In the genomic region with DNA sequence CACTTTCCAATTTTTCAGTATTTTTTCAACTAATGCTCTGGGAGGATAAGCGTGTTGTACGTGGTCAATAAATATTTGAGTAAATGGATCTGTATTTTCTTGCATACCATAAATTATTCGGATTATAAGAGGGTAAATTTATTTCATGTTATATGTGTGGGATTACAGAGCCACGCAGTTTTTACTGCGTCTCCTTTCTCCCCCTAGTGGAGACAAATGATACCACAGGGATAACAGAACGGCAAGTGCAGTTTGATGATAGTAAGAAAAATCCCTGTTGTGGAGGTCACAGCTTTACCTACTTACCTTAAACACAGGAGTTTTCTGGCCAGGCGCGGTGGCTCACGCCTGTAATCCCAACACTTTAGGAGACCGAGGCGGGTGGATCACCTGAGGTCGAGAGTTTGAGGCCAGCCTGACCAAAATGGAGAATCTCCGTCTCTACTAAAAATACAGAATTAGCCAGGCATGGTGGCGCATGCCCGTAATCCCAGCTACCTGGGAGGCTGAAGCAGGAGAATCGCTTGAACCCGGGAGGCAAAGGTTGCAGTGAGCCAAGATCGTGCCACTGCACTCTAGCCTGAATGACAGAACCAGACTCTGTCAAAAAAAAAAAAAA, we compare ENCODE assay signal across 8 cellular contexts. TPM values are rescaled to one million over a fixed set of nuclear protein-coding genes. Genes with fewer than 3 reads are reported as not detected.
DNase-seq lines count a peak whose midpoint lies in the region; ATAC-seq, FAIRE-seq and TF ChIP-seq lines count a peak whose summit lies in the region.

No MANE protein-coding gene starts in this region.

- no peak overlapping the region for H4K91ac ChIP-seq in H1 (replicated peaks; ENCODE audit: insufficient read length, low read length)

- peak; percentile 26 to 33; a peak in 2 of 4 replicates for TF ChIP-seq RAD21 in H1 (IDR thresholded peaks at IDR 0.05 in 1 of 2, conservative IDR thresholded peaks at IDR 0.05 in 1 of 2; ENCODE audit: low read depth in 2 of 2, low read length in 2 of 2)

- no peaks in the 10 kb centered on the region for H3K36me3 Mint-ChIP-seq in activated CD4-positive, alpha-beta T cell treated with anti-CD3 and anti-CD28 coated beads, Interleukin-2, amount 10 ng/mL, durations not matched to agents 7 days and 5 days (ENCODE audit: low read depth)
- peaks cover 1% of the 10 kb centered on the region for H3K36me3 Mint-ChIP-seq in progenitor cell of endocrine pancreas (ENCODE audit: insufficient read depth)

- no peak for FAIRE-seq in H1 (lab: Jason Lieb, UNC)

- no peak overlapping the region for H2BK20ac ChIP-seq in H1 (ENCODE audit: low read length)

- CTCF ChIA-PET in activated CD4-positive, alpha-beta T cell treated with anti-CD3 and anti-CD28 coated beads, Interleukin-2, amount 10 ng/mL, durations not matched to agents 7 days and 5 days (lab: Charles Lee): interaction anchor here (0.6 kb wide), 1 partner anchor 33 kb away, joined by 4 read pairs; no protein-coding TSS in a partner anchor
- CTCF ChIA-PET in H1 (lab: Charles Lee; ENCODE audit: partially characterized antibody): interaction anchor here (0.8 to 1.2 kb wide), 2 partner anchors 16 to 25 kb away, joined by 3 read pairs; no protein-coding TSS in a partner anchor

- H3K23ac ChIP-seq in H1 (ENCODE audit: insufficient read length): no peak overlapping the region

- H2BK12ac ChIP-seq in H1 (ENCODE audit: low read depth, low read length): no peak overlapping the region

- H3K4me2 ChIP-seq in H1 (ENCODE audit: insufficient read depth in 1 of 2, low read depth in 2 of 2, low read length in 2 of 2): no peak overlapping the region

- POLR2A ChIA-PET in activated CD4-positive, alpha-beta T cell treated with anti-CD3 and anti-CD28 coated beads, Interleukin-2, amount 10 ng/mL, durations not matched to agents 7 days and 5 days (lab: Charles Lee): no interaction called here
- POLR2A ChIA-PET in H1 (lab: Charles Lee; ENCODE audit: partially characterized antibody): no interaction called here

- H3K4me3 Mint-ChIP-seq in activated CD4-positive, alpha-beta T cell treated with anti-CD3 and anti-CD28 coated beads, Interleukin-2, amount 10 ng/mL, durations not matched to agents 7 days and 5 days: no peak overlapping the region
- no peak overlapping the region for H3K4me3 Mint-ChIP-seq in progenitor cell of endocrine pancreas (ENCODE audit: low read depth)

- H3K9me3 ChIP-seq in H1 (ENCODE audit: insufficient read depth in 2 of 2, low read depth in 1 of 2, low read length in 1 of 2): peaks cover 61 to 65% of the 10 kb centered on the region in 2 experiments

- TF ChIP-seq POLR2A in H1 (IDR thresholded peaks at IDR 0.05; ENCODE audit: control extremely low read depth in 1 of 2, low read depth in 2 of 2, low read length in 2 of 2): no peak

- no peak overlapping the region for H3K9ac ChIP-seq in H1 (replicated peaks in 1 of 4; ENCODE audit: extremely low read depth in 1 of 4, low read depth in 3 of 4, low read length in 3 of 4)

- no peaks in the 10 kb centered on the region for H4K20me1 ChIP-seq in H1 (replicated peaks in 1 of 2; ENCODE audit: control insufficient read depth in 1 of 2, insufficient read depth in 2 of 2, low read length in 2 of 2)

- no peak overlapping the region for H2AK5ac ChIP-seq in H1 (ENCODE audit: low read depth, low read length)

- no peak overlapping the region for H3K14ac ChIP-seq in H1 (ENCODE audit: insufficient read length)

- peaks cover 7% of the 10 kb centered on the region for H3K9me3 Mint-ChIP-seq in activated CD4-positive, alpha-beta T cell treated with anti-CD3 and anti-CD28 coated beads, Interleukin-2, amount 10 ng/mL, durations not matched to agents 7 days and 5 days
- peaks cover 29% of the 10 kb centered on the region for H3K9me3 Mint-ChIP-seq in progenitor cell of endocrine pancreas (ENCODE audit: low read depth)

- TF ChIP-seq CTCF in H1 (IDR thresholded peaks at IDR 0.05; ENCODE audit: control extremely low read depth in 1 of 3, insufficient read depth in 1 of 3, low read depth in 1 of 3, low read length in 3 of 3): peak in 1 of 3 experiments; percentile 40; a peak in 2 of 4 replicates
- TF ChIP-seq CTCF in progenitor cell of endocrine pancreas (IDR thresholded peaks at IDR 0.05; ENCODE audit: unreplicated experiment): peak; percentile 63

- H3K4ac ChIP-seq in H1 (replicated peaks; ENCODE audit: insufficient read length, low read depth, low read length): no peak overlapping the region

- ATAC-seq in GM18867 (IDR thresholded peaks at IDR 0.05; ENCODE audit: unreplicated experiment): no peak

- no peak overlapping the region for H2AFZ ChIP-seq in H1 (ENCODE audit: low read length)

- H3K27ac Mint-ChIP-seq in activated CD4-positive, alpha-beta T cell treated with anti-CD3 and anti-CD28 coated beads, Interleukin-2, amount 10 ng/mL, durations not matched to agents 7 days and 5 days: no peak overlapping the region
- no peak overlapping the region for H3K27ac Mint-ChIP-seq in progenitor cell of endocrine pancreas

- no peak overlapping the region for H2BK15ac ChIP-seq in H1 (ENCODE audit: low read length)

- peak; percentile 27 for DNase-seq in activated CD4-positive, alpha-beta T cell treated with anti-CD3 and anti-CD28 coated beads, Interleukin-2, amount 10 ng/mL, durations not matched to agents 7 days and 5 days
- no peak for DNase-seq in activated CD4-positive, alpha-beta T cell treated with anti-CD3 and anti-CD28 coated beads, Interleukin-2, amount 50 U/mL, for 48 hours
- DNase-seq in NCI-H1105 treated with DMSO at 0.1 percent for 48 hours (lab: John Stamatoyannopoulos, UW): peak; percentile 25
- DNase-seq in H1 (ENCODE audit: low read depth in 1 of 2, low spot score in 2 of 2): no peak
- no peak for DNase-seq in progenitor cell of endocrine pancreas (ENCODE audit: low spot score, unreplicated experiment)
- no peak for DNase-seq in NCI-H1436 (lab: John Stamatoyannopoulos, UW)
- DNase-seq in stimulated activated CD4-positive, alpha-beta T cell treated with anti-CD3 and anti-CD28 coated beads, Interleukin-4, amount 100 ng/mL, for 1 hour: no peak

- H3K18ac ChIP-seq in H1 (ENCODE audit: extremely low read depth, low read length): no peak overlapping the region

- 52% methylated on average over 17 of the region's 18 CpGs; no CpG with 5 or more reads in 1 of the 2 experiments for WGBS in H1 (ENCODE audit: extremely low coverage in 1 of 2, insufficient coverage in 1 of 2, insufficient read length in 1 of 2, insufficient replicate concordance in 2 of 2, low coverage in 1 of 2, low lambda C conversion rate in 2 of 2, missing lambda C conversion rate in 1 of 2), 2 experiments

- no peaks in the 10 kb centered on the region for H3K79me1 ChIP-seq in H1 (ENCODE audit: low read depth, low read length)

- H3K27me3 Mint-ChIP-seq in activated CD4-positive, alpha-beta T cell treated with anti-CD3 and anti-CD28 coated beads, Interleukin-2, amount 10 ng/mL, durations not matched to agents 7 days and 5 days: no peaks in the 10 kb centered on the region
- H3K27me3 Mint-ChIP-seq in progenitor cell of endocrine pancreas: no peaks in the 10 kb centered on the region

- H2BK120ac ChIP-seq in H1 (replicated peaks; ENCODE audit: low read depth, low read length): no peak overlapping the region

- H3K4me1 ChIP-seq in H1 (replicated peaks in 1 of 4; ENCODE audit: control insufficient read depth in 3 of 4, insufficient read depth in 4 of 4, low read length in 3 of 4): no peaks in the 10 kb centered on the region

- H4K5ac ChIP-seq in H1 (ENCODE audit: insufficient read length, low read depth, low read length): no peak overlapping the region

- no peaks in the 10 kb centered on the region; a peak in 1 of 8 replicates for H3K36me3 ChIP-seq in H1 (ENCODE audit: control insufficient read depth in 2 of 4, insufficient read depth in 4 of 4, low read length in 3 of 4)

- TF ChIP-seq EP300 in H1 (IDR thresholded peaks at IDR 0.05; ENCODE audit: borderline replicate concordance in 1 of 2, low read depth in 2 of 2, low read length in 2 of 2): no peak

- no peak overlapping the region for H2BK5ac ChIP-seq in H1 (ENCODE audit: low read depth, low read length)

- H3K27me3 ChIP-seq in H1 (replicated peaks in 1 of 4; ENCODE audit: control insufficient read depth in 3 of 4, extremely low read depth in 1 of 4, insufficient read depth in 3 of 4, low read length in 3 of 4): no peaks in the 10 kb centered on the region

- no peaks in the 10 kb centered on the region for H3K23me2 ChIP-seq in H1 (ENCODE audit: low read depth, low read length)

- no peak overlapping the region for H3K56ac ChIP-seq in H1 (replicated peaks; ENCODE audit: insufficient read length, low read depth, low read length)

- H3K4me3 ChIP-seq in H1 (ENCODE audit: extremely low read depth in 1 of 4, insufficient read depth in 2 of 4, low read depth in 3 of 4, low read length in 4 of 4): no peak overlapping the region

- peaks cover 20% of the 10 kb centered on the region for H3K4me1 Mint-ChIP-seq in activated CD4-positive, alpha-beta T cell treated with anti-CD3 and anti-CD28 coated beads, Interleukin-2, amount 10 ng/mL, durations not matched to agents 7 days and 5 days
- H3K4me1 Mint-ChIP-seq in progenitor cell of endocrine pancreas (ENCODE audit: low read depth): no peaks in the 10 kb centered on the region

- H4K8ac ChIP-seq in H1 (ENCODE audit: extremely low read depth, insufficient read depth, low read length): no peak overlapping the region

- H3K79me2 ChIP-seq in H1 (ENCODE audit: control insufficient read depth in 1 of 2, insufficient read depth in 2 of 2, low read length in 2 of 2): no peaks in the 10 kb centered on the region

- no peak overlapping the region for H3K27ac ChIP-seq in H1 (ENCODE audit: low read depth, low read length)

RNA-seq across cellular contexts. Expression of a gene that starts 16.8 kb away (rescaled TPM):
- total RNA-seq in activated CD4-positive, alpha-beta T cell treated with anti-CD3 and anti-CD28 coated beads, Interleukin-2, amount 10 ng/mL, durations not matched to agents 7 days and 5 days: not detected
- not detected in 2 replicates for total RNA-seq in H1 (2021; fragmentation: NEBNext Ultra II Directional; extraction: Animal tissue kit (Norgen Biotek cat#: 25700))
- polyA plus RNA-seq in H1 (2011; rRNA removed): not detected in 2 replicates
- polyA plus RNA-seq in H1 (2011; cell fraction: cytosol; rRNA removed): not detected
- polyA plus RNA-seq in H1 (2011; cell fraction: nucleus; rRNA removed): not detected
- polyA plus RNA-seq in H1 (2012, experiment 1 of 2): not detected in 4 replicates
- not detected for polyA plus RNA-seq in H1 (2012, experiment 2 of 2)
- polyA plus RNA-seq in H1 (2013, experiment 1 of 2): not detected
- not detected for polyA plus RNA-seq in H1 (2013, experiment 2 of 2)
- polyA minus RNA-seq in H1 (2011; rRNA and poly(A)+ RNA removed): not detected in 2 replicates
- polyA minus RNA-seq in H1 (2011; cell fraction: cytosol; rRNA and poly(A)+ RNA removed): not detected
- polyA minus RNA-seq in H1 (2011; cell fraction: nucleus; rRNA and poly(A)+ RNA removed): not detected
- total RNA-seq in progenitor cell of endocrine pancreas: not detected in 2 replicates

RNA-seq across cellular contexts. Expression of a gene that starts 26.0 kb away (rescaled TPM):
- total RNA-seq in activated CD4-positive, alpha-beta T cell treated with anti-CD3 and anti-CD28 coated beads, Interleukin-2, amount 10 ng/mL, durations not matched to agents 7 days and 5 days: not detected
- not detected in 2 replicates for total RNA-seq in H1 (2021; fragmentation: NEBNext Ultra II Directional; extraction: Animal tissue kit (Norgen Biotek cat#: 25700))
- not detected in 2 replicates for polyA plus RNA-seq in H1 (2011; rRNA removed)
- not detected for polyA plus RNA-seq in H1 (2011; cell fraction: cytosol; rRNA removed)
- polyA plus RNA-seq in H1 (2011; cell fraction: nucleus; rRNA removed): not detected
- polyA plus RNA-seq in H1 (2012, experiment 1 of 2): not detected in 4 replicates
- not detected for polyA plus RNA-seq in H1 (2012, experiment 2 of 2)
- not detected for polyA plus RNA-seq in H1 (2013, experiment 1 of 2)
- polyA plus RNA-seq in H1 (2013, experiment 2 of 2): not detected
- not detected in 2 replicates for polyA minus RNA-seq in H1 (2011; rRNA and poly(A)+ RNA removed)
- polyA minus RNA-seq in H1 (2011; cell fraction: cytosol; rRNA and poly(A)+ RNA removed): not detected
- not detected for polyA minus RNA-seq in H1 (2011; cell fraction: nucleus; rRNA and poly(A)+ RNA removed)
- not detected in 2 replicates for total RNA-seq in progenitor cell of endocrine pancreas

RNA-seq across cellular contexts. Expression of a gene that starts 35.6 kb away (rescaled TPM):
- not detected for total RNA-seq in activated CD4-positive, alpha-beta T cell treated with anti-CD3 and anti-CD28 coated beads, Interleukin-2, amount 10 ng/mL, durations not matched to agents 7 days and 5 days
- not detected in 2 replicates for total RNA-seq in H1 (2021; fragmentation: NEBNext Ultra II Directional; extraction: Animal tissue kit (Norgen Biotek cat#: 25700))
- not detected in 2 replicates for polyA plus RNA-seq in H1 (2011; rRNA removed)
- polyA plus RNA-seq in H1 (2011; cell fraction: cytosol; rRNA removed): not detected
- polyA plus RNA-seq in H1 (2011; cell fraction: nucleus; rRNA removed): not detected
- polyA plus RNA-seq in H1 (2012, experiment 1 of 2): not detected in 4 replicates
- polyA plus RNA-seq in H1 (2012, experiment 2 of 2): not detected
- polyA plus RNA-seq in H1 (2013, experiment 1 of 2): not detected
- polyA plus RNA-seq in H1 (2013, experiment 2 of 2): not detected
- not detected in 2 replicates for polyA minus RNA-seq in H1 (2011; rRNA and poly(A)+ RNA removed)
- polyA minus RNA-seq in H1 (2011; cell fraction: cytosol; rRNA and poly(A)+ RNA removed): not detected
- not detected for polyA minus RNA-seq in H1 (2011; cell fraction: nucleus; rRNA and poly(A)+ RNA removed)
- not detected in 2 replicates for total RNA-seq in progenitor cell of endocrine pancreas

RNA-seq across cellular contexts. Expression of a gene that starts 44.7 kb away (rescaled TPM):
- not detected for total RNA-seq in activated CD4-positive, alpha-beta T cell treated with anti-CD3 and anti-CD28 coated beads, Interleukin-2, amount 10 ng/mL, durations not matched to agents 7 days and 5 days
- total RNA-seq in H1 (2021; fragmentation: NEBNext Ultra II Directional; extraction: Animal tissue kit (Norgen Biotek cat#: 25700)): not detected in 2 replicates
- not detected in 2 replicates for polyA plus RNA-seq in H1 (2011; rRNA removed)
- not detected for polyA plus RNA-seq in H1 (2011; cell fraction: cytosol; rRNA removed)
- not detected for polyA plus RNA-seq in H1 (2011; cell fraction: nucleus; rRNA removed)
- polyA plus RNA-seq in H1 (2012, experiment 1 of 2): not detected in 4 replicates
- polyA plus RNA-seq in H1 (2012, experiment 2 of 2): not detected
- not detected for polyA plus RNA-seq in H1 (2013, experiment 1 of 2)
- polyA plus RNA-seq in H1 (2013, experiment 2 of 2): not detected
- polyA minus RNA-seq in H1 (2011; rRNA and poly(A)+ RNA removed): not detected in 2 replicates
- not detected for polyA minus RNA-seq in H1 (2011; cell fraction: cytosol; rRNA and poly(A)+ RNA removed)
- not detected for polyA minus RNA-seq in H1 (2011; cell fraction: nucleus; rRNA and poly(A)+ RNA removed)
- not detected in 2 replicates for total RNA-seq in progenitor cell of endocrine pancreas

RNA-seq across cellular contexts. Expression of a gene that starts 54.1 kb away (rescaled TPM):
- not detected for total RNA-seq in activated CD4-positive, alpha-beta T cell treated with anti-CD3 and anti-CD28 coated beads, Interleukin-2, amount 10 ng/mL, durations not matched to agents 7 days and 5 days
- total RNA-seq in H1 (2021; fragmentation: NEBNext Ultra II Directional; extraction: Animal tissue kit (Norgen Biotek cat#: 25700)): not detected in 2 replicates
- polyA plus RNA-seq in H1 (2011; rRNA removed): not detected in 2 replicates
- not detected for polyA plus RNA-seq in H1 (2011; cell fraction: cytosol; rRNA removed)
- polyA plus RNA-seq in H1 (2011; cell fraction: nucleus; rRNA removed): not detected
- not detected in 4 replicates for polyA plus RNA-seq in H1 (2012, experiment 1 of 2)
- polyA plus RNA-seq in H1 (2012, experiment 2 of 2): not detected
- polyA plus RNA-seq in H1 (2013, experiment 1 of 2): not detected
- polyA plus RNA-seq in H1 (2013, experiment 2 of 2): not detected
- polyA minus RNA-seq in H1 (2011; rRNA and poly(A)+ RNA removed): not detected in 2 replicates
- not detected for polyA minus RNA-seq in H1 (2011; cell fraction: cytosol; rRNA and poly(A)+ RNA removed)
- polyA minus RNA-seq in H1 (2011; cell fraction: nucleus; rRNA and poly(A)+ RNA removed): not detected
- total RNA-seq in progenitor cell of endocrine pancreas: not detected in 2 replicates

Comparison
In these comparisons a context has a peak if more than half of its experiments do, and no peak if none do; other contexts are left out.
1. DNase-seq: peak in activated CD4-positive, alpha-beta T cell treated with anti-CD3 and anti-CD28 coated beads, Interleukin-2, amount 10 ng/mL, durations not matched to agents 7 days and 5 days (single experiment) and NCI-H1105 treated with DMSO at 0.1 percent for 48 hours (single experiment); none in activated CD4-positive, alpha-beta T cell treated with anti-CD3 and anti-CD28 coated beads, Interleukin-2, amount 50 U/mL, for 48 hours (0 of 2), H1 (0 of 2), progenitor cell of endocrine pancreas (single experiment), NCI-H1436 (single experiment) and stimulated activated CD4-positive, alpha-beta T cell treated with anti-CD3 and anti-CD28 coated beads, Interleukin-4, amount 100 ng/mL, for 1 hour (single experiment).